In genomic region chr6:157727629-157728182, GRCh38 we compare ENCODE assay signal across 18 cellular contexts.
DNase-seq lines count a peak whose midpoint lies in the region; ATAC-seq, FAIRE-seq and TF ChIP-seq lines count a peak whose summit lies in the region.
"Had no signal": no experiment of that assay in that cellular context is flagged by ENCODE, and none has a peak within 500 bp of the region (broad histone marks: within the 10 kb centered on the region; RNA-seq: fewer than 3 reads in every experiment).

No MANE protein-coding gene starts in this region.

- TF ChIP-seq CTCF in H1 (IDR thresholded peaks at IDR 0.05; ENCODE audit: control extremely low read depth in 1 of 3, insufficient read depth in 1 of 3, low read depth in 1 of 3, low read length in 3 of 3) (no peak), nephron (IDR thresholded peaks at IDR 0.05; ENCODE audit: unreplicated experiment in 3 of 3) (no peak), stomach (IDR thresholded peaks at IDR 0.05) (no peak)

- no peak for TF ChIP-seq RAD21 in H1 (IDR thresholded peaks at IDR 0.05 in 1 of 2, conservative IDR thresholded peaks at IDR 0.05 in 1 of 2; ENCODE audit: low read depth in 2 of 2, low read length in 2 of 2)

- peak; percentile 21 for DNase-seq in DMS53 (lab: John Stamatoyannopoulos, UW)
- no peak for DNase-seq in DMS53 treated with DMSO at 0.1 percent for 48 hours (lab: John Stamatoyannopoulos, UW; ENCODE audit: unreplicated experiment)
- no peak for DNase-seq in H1 (ENCODE audit: low read depth in 1 of 2, low spot score in 2 of 2)
- no peak for DNase-seq in stomach
- DNase-seq in 8988T = no peak
- no peak for DNase-seq in stimulated activated naive B cell treated with anti-CD40 and anti-IgM and Interleukin-4, amounts not matched to agents 10 μg/mL and 1 μg/mL and 100 μg/mL, for 72 hours
- DNase-seq: CD8-positive, alpha-beta memory T cell; DMS 273 treated with DMSO at 0.1 percent for 48 hours; Karpas-422; NCI-H1417; NCI-H2029; NCI-H524 had no signal

- H3K79me1 ChIP-seq in H1 (ENCODE audit: low read depth, low read length) = no peaks in the 10 kb centered on the region

- H3K27ac Mint-ChIP-seq in nephron = peak overlapping the region; percentile 25 to 67 (median 51)
- no peak overlapping the region for H3K27ac Mint-ChIP-seq in stimulated activated naive B cell treated with anti-CD40 and anti-IgM and Interleukin-4, amounts not matched to agents 10 μg/mL and 1 μg/mL and 100 μg/mL, for 72 hours
- H3K27ac Mint-ChIP-seq: CD8-positive, alpha-beta memory T cell had no signal

- H3K4me3 ChIP-seq in H1 (ENCODE audit: extremely low read depth in 1 of 4, insufficient read depth in 2 of 4, low read depth in 3 of 4, low read length in 4 of 4) = no peak overlapping the region
- no peak overlapping the region for H3K4me3 ChIP-seq in stomach
- H3K4me3 ChIP-seq: BLaER1 had no signal

- H3K9ac ChIP-seq in H1 (replicated peaks in 1 of 4; ENCODE audit: extremely low read depth in 1 of 4, low read depth in 3 of 4, low read length in 3 of 4) = no peak overlapping the region
- H3K9ac ChIP-seq: BLaER1 had no signal

- H3K9me3 Mint-ChIP-seq in nephron = peaks cover 17% of the 10 kb centered on the region
- peaks cover 11 to 16% of the 10 kb centered on the region in 2 donors for H3K9me3 Mint-ChIP-seq in stimulated activated naive B cell treated with anti-CD40 and anti-IgM and Interleukin-4, amounts not matched to agents 10 μg/mL and 1 μg/mL and 100 μg/mL, for 72 hours

- TF ChIP-seq POLR2A in H1 (IDR thresholded peaks at IDR 0.05; ENCODE audit: control extremely low read depth in 1 of 2, low read depth in 2 of 2, low read length in 2 of 2) (no peak), stomach (IDR thresholded peaks at IDR 0.05) (no peak)

- H3K4me1 ChIP-seq in H1 (replicated peaks in 1 of 4; ENCODE audit: control insufficient read depth in 3 of 4, insufficient read depth in 4 of 4, low read length in 3 of 4) = no peaks in the 10 kb centered on the region; a peak in 1 of 7 replicates
- peaks cover 3 to 10% (median 8%) of the 10 kb centered on the region in 4 donors for H3K4me1 ChIP-seq in stomach
- H3K4me1 ChIP-seq: BLaER1 had no signal

- H3K27ac ChIP-seq in H1 (ENCODE audit: low read depth, low read length) = no peak overlapping the region
- peak overlapping the region in 4 of 5 donors; percentile 3 to 67 (median 45) for H3K27ac ChIP-seq in stomach
- H3K27ac ChIP-seq: 22Rv1, BLaER1 had no signal

- no peak overlapping the region for H3K23ac ChIP-seq in H1 (ENCODE audit: insufficient read length)

- 0 out of 2 replicates have a peak overlapping the region, but pooled peaks have one; percentile 28 for H2BK12ac ChIP-seq in H1 (ENCODE audit: low read depth, low read length)

- H3K27me3 ChIP-seq in H1 (replicated peaks in 1 of 4; ENCODE audit: control insufficient read depth in 3 of 4, extremely low read depth in 1 of 4, insufficient read depth in 3 of 4, low read length in 3 of 4) (no peaks in the 10 kb centered on the region), stomach (no peaks in the 10 kb centered on the region)
- H3K27me3 ChIP-seq: BLaER1 had no signal

- intact Hi-C loops in stomach (cut with DNase I; ENCODE audit: low total_unique reads) = no loop called here

- no peak overlapping the region for H2BK20ac ChIP-seq in H1 (ENCODE audit: low read length)

- H3K36me3 Mint-ChIP-seq in nephron (ENCODE audit: low read depth) = peaks cover 13% of the 10 kb centered on the region
- peaks cover 11 to 13% of the 10 kb centered on the region in 2 donors for H3K36me3 Mint-ChIP-seq in stimulated activated naive B cell treated with anti-CD40 and anti-IgM and Interleukin-4, amounts not matched to agents 10 μg/mL and 1 μg/mL and 100 μg/mL, for 72 hours

- H4K8ac ChIP-seq in H1 (ENCODE audit: extremely low read depth, insufficient read depth, low read length) = no peak overlapping the region

- no peak overlapping the region for H3K4ac ChIP-seq in H1 (replicated peaks; ENCODE audit: insufficient read length, low read depth, low read length)

- FAIRE-seq in H1 (lab: Jason Lieb, UNC) = no peak
- FAIRE-seq: H54, RCC 7860 had no signal

- no peaks in the 10 kb centered on the region; the same call in 1 of the 2 replicates for H3K23me2 ChIP-seq in H1 (ENCODE audit: low read depth, low read length)

- no peak overlapping the region for H2AK5ac ChIP-seq in H1 (ENCODE audit: low read depth, low read length)

- H3K9me3 ChIP-seq in H1 (ENCODE audit: insufficient read depth in 2 of 2, low read depth in 1 of 2, low read length in 1 of 2) = peaks cover 6 to 10% of the 10 kb centered on the region in 2 experiments; a peak in 1 of 4 replicates
- peaks cover 0 to 7% (median 2%) of the 10 kb centered on the region in 4 donors for H3K9me3 ChIP-seq in stomach

- H3K27me3 Mint-ChIP-seq in nephron (ENCODE audit: low read depth) = no peaks in the 10 kb centered on the region
- peaks cover 0 to 8% of the 10 kb centered on the region in 2 donors for H3K27me3 Mint-ChIP-seq in stimulated activated naive B cell treated with anti-CD40 and anti-IgM and Interleukin-4, amounts not matched to agents 10 μg/mL and 1 μg/mL and 100 μg/mL, for 72 hours

- no peak overlapping the region for H3K18ac ChIP-seq in H1 (ENCODE audit: extremely low read depth, low read length)

- no peak overlapping the region for H2BK5ac ChIP-seq in H1 (ENCODE audit: low read depth, low read length)

- no peak for TF ChIP-seq EP300 in H1 (IDR thresholded peaks at IDR 0.05; ENCODE audit: borderline replicate concordance in 1 of 2, low read depth in 2 of 2, low read length in 2 of 2)
- no peak for TF ChIP-seq EP300 in stomach (IDR thresholded peaks at IDR 0.05)

- POLR2A ChIA-PET in H1 (lab: Charles Lee; ENCODE audit: partially characterized antibody) = no interaction called here

- no peak overlapping the region for H3K4me2 ChIP-seq in H1 (ENCODE audit: insufficient read depth in 1 of 2, low read depth in 2 of 2, low read length in 2 of 2)
- H3K4me2 ChIP-seq: BLaER1 had no signal

- H4K91ac ChIP-seq in H1 (replicated peaks; ENCODE audit: insufficient read length, low read length) = no peak overlapping the region

- WGBS in H1 (ENCODE audit: extremely low coverage in 1 of 2, insufficient coverage in 1 of 2, insufficient read length in 1 of 2, insufficient replicate concordance in 2 of 2, low coverage in 1 of 2, low lambda C conversion rate in 2 of 2, missing lambda C conversion rate in 1 of 2), 2 experiments = 75% methylated on average over 7 of the region's 7 CpGs; no CpG with 5 or more reads in 1 of the 2 experiments
- WGBS in stomach, 5 donors = 71 to 79% (median 73%) methylated on average over 7 of the region's 7 CpGs

- H3K14ac ChIP-seq in H1 (ENCODE audit: insufficient read length) = no peak overlapping the region

- peaks cover 16% of the 10 kb centered on the region for H3K4me1 Mint-ChIP-seq in nephron
- H3K4me1 Mint-ChIP-seq in stimulated activated naive B cell treated with anti-CD40 and anti-IgM and Interleukin-4, amounts not matched to agents 10 μg/mL and 1 μg/mL and 100 μg/mL, for 72 hours = no peaks in the 10 kb centered on the region
- H3K4me1 Mint-ChIP-seq: CD8-positive, alpha-beta memory T cell had no signal

- H3K36me3 ChIP-seq in H1 (ENCODE audit: control insufficient read depth in 2 of 4, insufficient read depth in 4 of 4, low read length in 3 of 4) (no peaks in the 10 kb centered on the region), stomach (no peaks in the 10 kb centered on the region)
- H3K36me3 ChIP-seq: BLaER1 had no signal

- H2BK120ac ChIP-seq in H1 (replicated peaks; ENCODE audit: low read depth, low read length) = no peak overlapping the region

- CTCF ChIA-PET in H1 (lab: Charles Lee; ENCODE audit: partially characterized antibody) = interaction anchor here (0.6 kb wide), 2 partner anchors 61 to 1146 kb away, joined by 3 read pairs; no protein-coding TSS in a partner anchor

- H3K4me3 Mint-ChIP-seq in nephron = no peak overlapping the region
- H3K4me3 Mint-ChIP-seq in stimulated activated naive B cell treated with anti-CD40 and anti-IgM and Interleukin-4, amounts not matched to agents 10 μg/mL and 1 μg/mL and 100 μg/mL, for 72 hours = no peak overlapping the region
- H3K4me3 Mint-ChIP-seq: CD8-positive, alpha-beta memory T cell had no signal

- H3K56ac ChIP-seq in H1 (replicated peaks; ENCODE audit: insufficient read length, low read depth, low read length) = no peak overlapping the region

- H2BK15ac ChIP-seq in H1 (ENCODE audit: low read length) = no peak overlapping the region

- H3K79me2 ChIP-seq in H1 (ENCODE audit: control insufficient read depth in 1 of 2, insufficient read depth in 2 of 2, low read length in 2 of 2) = no peaks in the 10 kb centered on the region

- H4K20me1 ChIP-seq in H1 (replicated peaks in 1 of 2; ENCODE audit: control insufficient read depth in 1 of 2, insufficient read depth in 2 of 2, low read length in 2 of 2) = no peaks in the 10 kb centered on the region
- H4K20me1 ChIP-seq: BLaER1 had no signal

- H2AFZ ChIP-seq in H1 (ENCODE audit: low read length) = no peak overlapping the region

- H4K5ac ChIP-seq in H1 (ENCODE audit: insufficient read length, low read depth, low read length) = no peak overlapping the region

- no peak for ATAC-seq in HG03442 (IDR thresholded peaks at IDR 0.05; ENCODE audit: unreplicated experiment)
- no peak for ATAC-seq in stimulated activated naive B cell treated with anti-CD40 and anti-IgM and Interleukin-4, amounts not matched to agents 10 μg/mL and 1 μg/mL and 100 μg/mL, for 72 hours (replicated peaks)

TF ChIP-seq in H1, 55 proteins besides CTCF, POLR2A, EP300 and RAD21 (continues in another document):
- TF ChIP-seq SP2 (IDR thresholded peaks at IDR 0.05; ENCODE audit: low read length) = no peak
- TF ChIP-seq, protein P1, sequence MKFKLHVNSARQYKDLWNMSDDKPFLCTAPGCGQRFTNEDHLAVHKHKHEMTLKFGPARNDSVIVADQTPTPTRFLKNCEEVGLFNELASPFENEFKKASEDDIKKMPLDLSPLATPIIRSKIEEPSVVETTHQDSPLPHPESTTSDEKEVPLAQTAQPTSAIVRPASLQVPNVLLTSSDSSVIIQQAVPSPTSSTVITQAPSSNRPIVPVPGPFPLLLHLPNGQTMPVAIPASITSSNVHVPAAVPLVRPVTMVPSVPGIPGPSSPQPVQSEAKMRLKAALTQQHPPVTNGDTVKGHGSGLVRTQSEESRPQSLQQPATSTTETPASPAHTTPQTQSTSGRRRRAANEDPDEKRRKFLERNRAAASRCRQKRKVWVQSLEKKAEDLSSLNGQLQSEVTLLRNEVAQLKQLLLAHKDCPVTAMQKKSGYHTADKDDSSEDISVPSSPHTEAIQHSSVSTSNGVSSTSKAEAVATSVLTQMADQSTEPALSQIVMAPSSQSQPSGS (IDR thresholded peaks at IDR 0.05; ENCODE audit: low read length) = no peak
- no peak for TF ChIP-seq CHD1 (IDR thresholded peaks at IDR 0.05; ENCODE audit: low read depth, low read length)
- TF ChIP-seq, protein P2, sequence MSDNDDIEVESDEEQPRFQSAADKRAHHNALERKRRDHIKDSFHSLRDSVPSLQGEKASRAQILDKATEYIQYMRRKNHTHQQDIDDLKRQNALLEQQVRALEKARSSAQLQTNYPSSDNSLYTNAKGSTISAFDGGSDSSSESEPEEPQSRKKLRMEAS (IDR thresholded peaks at IDR 0.05) = no peak
- TF ChIP-seq SIRT6 (IDR thresholded peaks at IDR 0.05; ENCODE audit: low read length) = no peak
- no peak for TF ChIP-seq KDM1A (IDR thresholded peaks at IDR 0.05; ENCODE audit: borderline replicate concordance, low read length)
- TF ChIP-seq HDAC6 (IDR thresholded peaks at IDR 0.05; ENCODE audit: low read depth, low read length) = no peak
